ENCODE assay signal across 13 cellular contexts in genomic region chr2:54808642-54809041, GRCh38.
"Had no signal": no experiment of that assay in that cellular context is flagged by ENCODE, and none has a peak within 500 bp of the region (broad histone marks: within the 10 kb centered on the region; RNA-seq: fewer than 3 reads in every experiment).

No MANE protein-coding gene starts in this region.

- FAIRE-seq: astrocyte, bronchial epithelial cell, frontal cortex, islet of Langerhans had no signal

- H3K9me3 ChIP-seq: thyroid gland had no signal

- DNase-seq: activated CD4-positive, alpha-beta T cell treated with anti-CD3 and anti-CD28 coated beads, Interleukin-2, amount 50 U/mL, for 4 hours; activated CD4-positive, CD25-positive, alpha-beta regulatory T cell treated with anti-CD3 and anti-CD28 coated beads, Interleukin-2, amount 50 U/mL, for 72 hours; activated naive CD4-positive, alpha-beta T cell treated with Interleukin-2 at 50 U/mL for 16 hours; activated T-cell treated with anti-CD3 and anti-CD28 coated beads for 4 hours; heart right ventricle; T-cell; T-helper 9 cell; thyroid gland had no signal

- H3K27me3 ChIP-seq: heart right ventricle, neural progenitor cell, thyroid gland had no signal

- H2AFZ ChIP-seq: neural progenitor cell had no signal

- H3K4me2 ChIP-seq: neural progenitor cell had no signal

- H3K36me3 ChIP-seq: heart right ventricle, neural progenitor cell, thyroid gland had no signal

- H3K4me1 ChIP-seq: heart right ventricle, thyroid gland had no signal

- H3K9ac ChIP-seq: neural progenitor cell had no signal

- H3K4me3 ChIP-seq: heart right ventricle, neural progenitor cell, thyroid gland had no signal

- H3K27ac ChIP-seq: heart right ventricle, neural progenitor cell, thyroid gland had no signal
